In genomic region chr17:27602721-27603445, GRCh38 we compare ENCODE assay signal across 8 cellular contexts. TPM values are rescaled to one million over a fixed set of nuclear protein-coding genes. Genes with fewer than 3 reads are reported as not detected.
DNase-seq lines count a peak whose midpoint lies in the region; ATAC-seq, FAIRE-seq and TF ChIP-seq lines count a peak whose summit lies in the region.

No MANE protein-coding gene starts in this region.

- H3K4me3 ChIP-seq in SU-DHL-6 (ENCODE audit: insufficient read depth, low read length, poor library complexity, severe bottlenecking) (no peak overlapping the region), cardiac muscle cell (no peak overlapping the region)

- FAIRE-seq in urothelium cell line (lab: Jason Lieb, UNC): no peak

- no peak overlapping the region for H3K4me3 Mint-ChIP-seq in activated naive CD8-positive, alpha-beta T cell treated with anti-CD3 and anti-CD28 coated beads for 36 hours

- peaks cover 8% of the 10 kb centered on the region for H3K4me1 ChIP-seq in cardiac muscle cell (ENCODE audit: low read depth)

- no peak for ATAC-seq in HG02623 (IDR thresholded peaks at IDR 0.05; ENCODE audit: unreplicated experiment)

- H3K4me2 ChIP-seq in SU-DHL-6 (ENCODE audit: low read depth, low read length, poor library complexity, severe bottlenecking): no peak overlapping the region

- H3K9me3 Mint-ChIP-seq in activated naive CD8-positive, alpha-beta T cell treated with anti-CD3 and anti-CD28 coated beads for 36 hours: no peaks in the 10 kb centered on the region

- intact Hi-C loops in posterior cingulate gyrus (cut with DNase I): loop anchor here (1.0 to 10.0 kb wide), 5 partner anchors 48 to 366 kb away; no protein-coding TSS in a partner anchor

- no peaks in the 10 kb centered on the region for H3K79me2 ChIP-seq in SU-DHL-6 (ENCODE audit: insufficient read depth, low read length)

- H3K9me3 ChIP-seq in SU-DHL-6 (ENCODE audit: insufficient read depth, low read length) (no peaks in the 10 kb centered on the region), cardiac muscle cell (ENCODE audit: low read depth) (no peaks in the 10 kb centered on the region)

- H3K27me3 Mint-ChIP-seq in activated naive CD8-positive, alpha-beta T cell treated with anti-CD3 and anti-CD28 coated beads for 36 hours: no peaks in the 10 kb centered on the region

- TF ChIP-seq CTCF in SU-DHL-6 (IDR thresholded peaks at IDR 0.05; ENCODE audit: insufficient read depth, low read length, poor library complexity, severe bottlenecking) (peak; percentile 91), cardiac muscle cell (IDR thresholded peaks at IDR 0.05; ENCODE audit: low read depth, low read length) (peak; percentile 95)

- H3F3A ChIP-seq in SU-DHL-6 (ENCODE audit: insufficient read depth): no peaks in the 10 kb centered on the region

- H3K9ac ChIP-seq in SU-DHL-6 (ENCODE audit: low read length): no peak overlapping the region

- no peaks in the 10 kb centered on the region for H4K20me1 ChIP-seq in SU-DHL-6 (ENCODE audit: low read depth, low read length)

- H3K36me3 ChIP-seq in SU-DHL-6 (ENCODE audit: low read length) (no peaks in the 10 kb centered on the region), cardiac muscle cell (peaks cover 9% of the 10 kb centered on the region)

- no peak overlapping the region for H3K27ac Mint-ChIP-seq in activated naive CD8-positive, alpha-beta T cell treated with anti-CD3 and anti-CD28 coated beads for 36 hours

- DNase-seq in GM04504 (ENCODE audit: low read depth) (peak; percentile 35), Kasumi-1 (lab: John Stamatoyannopoulos, UW) (peak; percentile 28 to 43), cardiac muscle cell (ENCODE audit: low read depth in 1 of 2, low spot score in 1 of 2) (peak; percentile 80 to 87), posterior cingulate gyrus (peak in 9 of 10 donors; percentile 37 to 94 (median 77)), urothelium cell line (ENCODE audit: low spot score) (peak; percentile 85)
- DNase-seq in activated naive CD8-positive, alpha-beta T cell treated with anti-CD3 and anti-CD28 coated beads for 36 hours: peak; percentile 64

- H3K4me1 Mint-ChIP-seq in activated naive CD8-positive, alpha-beta T cell treated with anti-CD3 and anti-CD28 coated beads for 36 hours: peaks cover 5% of the 10 kb centered on the region

- H2AFZ ChIP-seq in SU-DHL-6 (ENCODE audit: low read depth, low read length, severe bottlenecking): no peak overlapping the region

- no peaks in the 10 kb centered on the region for H3K9me2 ChIP-seq in SU-DHL-6 (replicated peaks; ENCODE audit: insufficient read depth, low read length)

- H3K27ac ChIP-seq in SU-DHL-6 (ENCODE audit: low read depth, low read length) (no peak overlapping the region), cardiac muscle cell (peak overlapping the region; percentile 41)

- H3K36me3 Mint-ChIP-seq in activated naive CD8-positive, alpha-beta T cell treated with anti-CD3 and anti-CD28 coated beads for 36 hours: peaks cover 7% of the 10 kb centered on the region

- H3K27me3 ChIP-seq in SU-DHL-6 (ENCODE audit: low read length): no peaks in the 10 kb centered on the region
- H3K27me3 ChIP-seq in cardiac muscle cell: no peaks in the 10 kb centered on the region

RNA-seq across cellular contexts. Expression of gene LGALS9, which starts 28.1 kb away (rescaled TPM):
- 10 to 100 TPM; 25.1 to 25.3 TPM for total RNA-seq in activated naive CD8-positive, alpha-beta T cell treated with anti-CD3 and anti-CD28 coated beads for 36 hours
- total RNA-seq in cardiac muscle cell: 0.63 and 1.3 TPM in 2 replicates
- polyA plus RNA-seq in cardiac muscle cell: 0.46 and 0.90 TPM in 2 replicates

Comparison
In these comparisons a context has a peak if more than half of its experiments do, and no peak if none do; other contexts are left out.
1. DNase-seq: peak in every context shown above with its lines; median percentile 85 in urothelium cell line; 84 in cardiac muscle cell; 77 in posterior cingulate gyrus; 64 in activated naive CD8-positive, alpha-beta T cell treated with anti-CD3 and anti-CD28 coated beads for 36 hours; 36 in Kasumi-1; 35 in GM04504.
2. RNA of gene LGALS9, which starts 28.1 kb away (total RNA-seq): 25.1 to 25.3 TPM in activated naive CD8-positive, alpha-beta T cell treated with anti-CD3 and anti-CD28 coated beads for 36 hours; 0.63 to 1.3 TPM in cardiac muscle cell; every median in the first group is over 10 times any median in the second.